ENCODE assay signal across 8 cellular contexts in genomic region chr7:45089314-45089891, GRCh38.
A peak's percentile ranks its signal among the peaks of the same experiment; 100 is the strongest.
DNase-seq lines count a peak whose midpoint lies in the region; ATAC-seq and TF ChIP-seq lines count a peak whose summit lies in the region.

No MANE protein-coding gene starts in this region.

- ATAC-seq in effector memory CD8-positive, alpha-beta T cell (replicated peaks) = peak; percentile 73
- no peak for ATAC-seq in GM18505 (IDR thresholded peaks at IDR 0.05; ENCODE audit: unreplicated experiment)

- H3K4me1 Mint-ChIP-seq in effector memory CD8-positive, alpha-beta T cell (ENCODE audit: low read depth in 2 of 2) = peaks cover 0 to 6% of the 10 kb centered on the region in 2 donors

- peak; percentile 67 for DNase-seq in GM10266 (ENCODE audit: extremely low spot score)
- DNase-seq in NCI-H2227 treated with DMSO at 0.1 percent for 48 hours (lab: John Stamatoyannopoulos, UW) = peak; percentile 91
- peak; percentile 86 for DNase-seq in activated CD8-positive, alpha-beta memory T cell treated with anti-CD3 and anti-CD28 coated beads, Interleukin-2, amount 50 U/mL, for 48 hours
- peak; percentile 57 to 58 (median 57) for DNase-seq in effector memory CD8-positive, alpha-beta T cell
- DNase-seq in medulla oblongata (ENCODE audit: extremely low spot score) = peak; percentile 97
- DNase-seq in stimulated activated CD4-positive, alpha-beta T cell treated with anti-CD3 and anti-CD28 coated beads, TNF-alpha, amount 100 ng/mL, for 24 hours (ENCODE audit: low read depth in 3 of 3) = peak; percentile 30 to 73 (median 49)
- no peak for DNase-seq in UCSD-AML1 (lab: John Stamatoyannopoulos, UW; ENCODE audit: unreplicated experiment)

- peaks cover 8 to 9% of the 10 kb centered on the region in 2 donors for H3K27me3 Mint-ChIP-seq in effector memory CD8-positive, alpha-beta T cell

- no peak for TF ChIP-seq CTCF in GM10266 (IDR thresholded peaks at IDR 0.05; ENCODE audit: control insufficient read depth, insufficient read depth, low read depth, missing control alignments)

- H3K36me3 Mint-ChIP-seq in effector memory CD8-positive, alpha-beta T cell (ENCODE audit: insufficient read depth) = peaks cover 7% of the 10 kb centered on the region

- peak overlapping the region; percentile 73 to 78 for H3K4me3 Mint-ChIP-seq in effector memory CD8-positive, alpha-beta T cell

- peak overlapping the region; percentile 35 to 60 for H3K27ac Mint-ChIP-seq in effector memory CD8-positive, alpha-beta T cell

- TF ChIP-seq POLR2A in GM18505 (IDR thresholded peaks at IDR 0.05; ENCODE audit: borderline replicate concordance, extremely low read depth, insufficient read depth, insufficient read length) = no peak

- peaks cover 0 to 1% of the 10 kb centered on the region in 2 donors for H3K9me3 Mint-ChIP-seq in effector memory CD8-positive, alpha-beta T cell
